In genomic region chr7:6193734-6194133, GRCh38 we compare ENCODE assay signal across 14 cellular contexts.
A peak's percentile ranks its signal among the peaks of the same experiment; 100 is the strongest.
DNase-seq lines count a peak whose midpoint lies in the region; ATAC-seq and TF ChIP-seq lines count a peak whose summit lies in the region.
"Had no signal": no experiment of that assay in that cellular context is flagged by ENCODE, and none has a peak within 500 bp of the region (broad histone marks: within the 10 kb centered on the region; RNA-seq: fewer than 3 reads in every experiment).

No MANE protein-coding gene starts in this region.

- ATAC-seq in HG03108 (IDR thresholded peaks at IDR 0.05; ENCODE audit: unreplicated experiment), result no peak
- ATAC-seq: CD8-positive, alpha-beta T cell; HepG2 had no signal

- H3K9me3 Mint-ChIP-seq in nephron, result no peaks in the 10 kb centered on the region
- H3K9me3 Mint-ChIP-seq in activated naive CD4-positive, alpha-beta T cell treated with anti-CD3 and anti-CD28 coated beads for 36 hours, result no peaks in the 10 kb centered on the region
- H3K9me3 Mint-ChIP-seq: CD8-positive, alpha-beta T cell; IgD-negative memory B cell had no signal

- H3K27ac ChIP-seq in HEK293 (ENCODE audit: extremely low read depth, low read depth, low read length) (no peak overlapping the region), coronary artery (no peak overlapping the region), breast epithelium (no peak overlapping the region)

- TF ChIP-seq CTCF in HEK293 (tag by site-specific recombination; IDR thresholded peaks at IDR 0.05) (no peak), coronary artery (IDR thresholded peaks at IDR 0.05) (no peak), nephron (IDR thresholded peaks at IDR 0.05; ENCODE audit: unreplicated experiment in 3 of 3) (no peak), breast epithelium (IDR thresholded peaks at IDR 0.05) (no peak)

- peaks cover 7% of the 10 kb centered on the region for H3K4me1 Mint-ChIP-seq in nephron
- no peaks in the 10 kb centered on the region for H3K4me1 Mint-ChIP-seq in activated naive CD4-positive, alpha-beta T cell treated with anti-CD3 and anti-CD28 coated beads for 36 hours (ENCODE audit: low read depth)
- H3K4me1 Mint-ChIP-seq: B cell, IgD-negative memory B cell had no signal

- H3K36me3 ChIP-seq in HEK293 (ENCODE audit: control insufficient read depth in 2 of 2, insufficient read depth in 1 of 2, low read length in 2 of 2) (no peaks in the 10 kb centered on the region; a peak in 1 of 3 replicates), breast epithelium (no peaks in the 10 kb centered on the region)

- H3K27me3 Mint-ChIP-seq in nephron (ENCODE audit: low read depth), result no peaks in the 10 kb centered on the region
- H3K27me3 Mint-ChIP-seq in activated naive CD4-positive, alpha-beta T cell treated with anti-CD3 and anti-CD28 coated beads for 36 hours (ENCODE audit: low read depth), result no peaks in the 10 kb centered on the region
- H3K27me3 Mint-ChIP-seq: IgD-negative memory B cell had no signal

- H3K27me3 ChIP-seq in breast epithelium, result no peaks in the 10 kb centered on the region
- H3K27me3 ChIP-seq: BLaER1 treated with 17β-estradiol and CSF1 and Interleukin-3, amounts not matched to agents 10 nM and 100 nM had no signal

- H3K4me1 ChIP-seq in HEK293 (ENCODE audit: control insufficient read depth, insufficient read depth, low read length) (no peaks in the 10 kb centered on the region; the same call in 1 of the 2 replicates), breast epithelium (no peaks in the 10 kb centered on the region)

- peak; percentile 52 for DNase-seq in coronary artery (ENCODE audit: low spot score)
- DNase-seq in breast epithelium (ENCODE audit: low spot score in 2 of 2), result no peak
- DNase-seq in iPS-NIHi11 (ENCODE audit: low spot score), result no peak
- no peak for DNase-seq in activated naive CD4-positive, alpha-beta T cell treated with anti-CD3 and anti-CD28 coated beads for 36 hours
- DNase-seq: CD8-positive, alpha-beta T cell; COR-L47; HCEC 1CT had no signal

- peaks cover 7% of the 10 kb centered on the region for H3K36me3 Mint-ChIP-seq in nephron (ENCODE audit: low read depth)
- H3K36me3 Mint-ChIP-seq in activated naive CD4-positive, alpha-beta T cell treated with anti-CD3 and anti-CD28 coated beads for 36 hours (ENCODE audit: low read depth), result no peaks in the 10 kb centered on the region

- no peak for TF ChIP-seq POLR2A in breast epithelium (IDR thresholded peaks at IDR 0.05)

- CTCF ChIA-PET in HEK293 (lab: Yijun Ruan, JAX), result interaction anchor here (0.6 kb wide), 1 partner anchor 141 kb away, joined by 3 read pairs; no protein-coding TSS in a partner anchor
- CTCF ChIA-PET in activated naive CD4-positive, alpha-beta T cell treated with anti-CD3 and anti-CD28 coated beads for 36 hours (lab: Charles Lee), result interaction anchor here (0.5 kb wide), 1 partner anchor 8 kb away, joined by 5 read pairs; no protein-coding TSS in a partner anchor

- H3K4me3 Mint-ChIP-seq in nephron, result no peak overlapping the region
- H3K4me3 Mint-ChIP-seq in activated naive CD4-positive, alpha-beta T cell treated with anti-CD3 and anti-CD28 coated beads for 36 hours, result no peak overlapping the region
- H3K4me3 Mint-ChIP-seq: B cell; CD8-positive, alpha-beta T cell had no signal

- H3K4me3 ChIP-seq in HEK293 (ENCODE audit: low read depth, low read length), result no peak overlapping the region
- H3K4me3 ChIP-seq in coronary artery, result no peak overlapping the region
- no peak overlapping the region for H3K4me3 ChIP-seq in breast epithelium
- H3K4me3 ChIP-seq: BLaER1 treated with 17β-estradiol and CSF1 and Interleukin-3, amounts not matched to agents 10 nM and 100 nM had no signal

- intact Hi-C loops in breast epithelium (cut with DNase I; ENCODE audit: low total_unique reads), result no loop called here
- intact Hi-C loops in activated naive CD4-positive, alpha-beta T cell treated with anti-CD3 and anti-CD28 coated beads for 36 hours (cut with micrococcal nuclease), result no loop called here

- peak overlapping the region in 2 of 3 experiments; percentile 22 to 40 for H3K27ac Mint-ChIP-seq in nephron
- no peak overlapping the region for H3K27ac Mint-ChIP-seq in activated naive CD4-positive, alpha-beta T cell treated with anti-CD3 and anti-CD28 coated beads for 36 hours
- H3K27ac Mint-ChIP-seq: B cell; CD8-positive, alpha-beta T cell; IgD-negative memory B cell had no signal

- H3K9me3 ChIP-seq in HEK293 (ENCODE audit: control insufficient read depth, insufficient read depth, low read depth, low read length), result no peaks in the 10 kb centered on the region
- no peaks in the 10 kb centered on the region for H3K9me3 ChIP-seq in breast epithelium
- H3K9me3 ChIP-seq: BLaER1 treated with 17β-estradiol and CSF1 and Interleukin-3, amounts not matched to agents 10 nM and 100 nM had no signal

- POLR2A ChIA-PET in HEK293 (lab: Yijun Ruan, JAX), result interaction anchor here (0.7 kb wide), 1 partner anchor 110 kb away, joined by 7 read pairs; no protein-coding TSS in a partner anchor

TF ChIP-seq in HEK293, 187 proteins besides CTCF, POLR2A, EP300 and RAD21:
- TF ChIP-seq REST (tag by site-specific recombination; IDR thresholded peaks at IDR 0.05), result 0 out of 2 replicates have a peak, but pooled peaks have one; percentile 11
- no peak for TF ChIP-seq GLIS1 (tag by site-specific recombination; IDR thresholded peaks at IDR 0.05)
- no peak for TF ChIP-seq SP7 (tag by site-specific recombination; IDR thresholded peaks at IDR 0.05)
- peak; percentile 61 for TF ChIP-seq EGR2 (tag by site-specific recombination; IDR thresholded peaks at IDR 0.05; ENCODE audit: low read depth)
- TF ChIP-seq ZFHX2 (tag by site-specific recombination; conservative IDR thresholded peaks at IDR 0.05), result peak; percentile 29; the same call in 1 of the 2 replicates
